Comparison of ENCODE assay signal across 2 cellular contexts in the genomic region with DNA sequence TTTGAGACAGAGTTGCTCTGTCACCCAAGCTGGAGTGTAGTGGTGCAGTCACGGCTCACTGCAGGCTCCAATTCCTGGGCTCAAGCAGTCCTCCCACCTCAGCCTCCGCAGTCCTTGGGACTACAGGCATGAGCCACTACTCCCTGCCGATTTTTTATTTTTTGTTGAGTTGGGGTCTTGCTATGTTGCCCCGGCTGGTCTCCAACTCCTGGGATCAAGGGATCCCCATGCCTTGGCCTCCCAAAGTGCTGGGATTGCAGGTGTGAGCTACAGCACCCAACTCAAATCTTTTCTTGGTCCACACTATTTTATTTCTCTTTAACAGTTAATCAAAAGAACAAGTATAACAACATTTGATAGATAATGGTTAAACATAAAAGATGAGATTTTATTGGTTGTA.
TF ChIP-seq lines count a peak whose summit lies in the region.

No MANE protein-coding gene starts in this region.

TF ChIP-seq in K562, 482 proteins besides CTCF, POLR2A, EP300 and RAD21:
- TF ChIP-seq FUS (optimal IDR thresholded peaks at IDR 0.05; ENCODE audit: low read depth, low read length), result no peak
- TF ChIP-seq FOS (IDR thresholded peaks at IDR 0.05; ENCODE audit: extremely low read depth, insufficient read length), result no peak
- peak; percentile 76 for TF ChIP-seq ZNF121 (CRISPR knock-in tag; conservative IDR thresholded peaks at IDR 0.05)
- no peak for TF ChIP-seq ZNF3 (CRISPR knock-in tag; IDR thresholded peaks at IDR 0.05)

TF ChIP-seq in HepG2, 621 proteins besides CTCF, POLR2A, EP300 and RAD21:
- TF ChIP-seq ARID2 (CRISPR knock-in tag; IDR thresholded peaks at IDR 0.05; ENCODE audit: borderline replicate concordance) (no peak), ZNF121 (CRISPR knock-in tag; IDR thresholded peaks at IDR 0.05) (0 out of 2 replicates have a peak, but pooled peaks have one; percentile 36)
- TF ChIP-seq, protein P1, sequence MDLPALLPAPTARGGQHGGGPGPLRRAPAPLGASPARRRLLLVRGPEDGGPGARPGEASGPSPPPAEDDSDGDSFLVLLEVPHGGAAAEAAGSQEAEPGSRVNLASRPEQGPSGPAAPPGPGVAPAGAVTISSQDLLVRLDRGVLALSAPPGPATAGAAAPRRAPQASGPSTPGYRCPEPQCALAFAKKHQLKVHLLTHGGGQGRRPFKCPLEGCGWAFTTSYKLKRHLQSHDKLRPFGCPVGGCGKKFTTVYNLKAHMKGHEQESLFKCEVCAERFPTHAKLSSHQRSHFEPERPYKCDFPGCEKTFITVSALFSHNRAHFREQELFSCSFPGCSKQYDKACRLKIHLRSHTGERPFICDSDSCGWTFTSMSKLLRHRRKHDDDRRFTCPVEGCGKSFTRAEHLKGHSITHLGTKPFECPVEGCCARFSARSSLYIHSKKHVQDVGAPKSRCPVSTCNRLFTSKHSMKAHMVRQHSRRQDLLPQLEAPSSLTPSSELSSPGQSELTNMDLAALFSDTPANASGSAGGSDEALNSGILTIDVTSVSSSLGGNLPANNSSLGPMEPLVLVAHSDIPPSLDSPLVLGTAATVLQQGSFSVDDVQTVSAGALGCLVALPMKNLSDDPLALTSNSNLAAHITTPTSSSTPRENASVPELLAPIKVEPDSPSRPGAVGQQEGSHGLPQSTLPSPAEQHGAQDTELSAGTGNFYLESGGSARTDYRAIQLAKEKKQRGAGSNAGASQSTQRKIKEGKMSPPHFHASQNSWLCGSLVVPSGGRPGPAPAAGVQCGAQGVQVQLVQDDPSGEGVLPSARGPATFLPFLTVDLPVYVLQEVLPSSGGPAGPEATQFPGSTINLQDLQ (CRISPR knock-in tag; IDR thresholded peaks at IDR 0.05), result no peak
